In genomic region chr16:57166951-57167350, GRCh38 we compare ENCODE assay signal across 13 cellular contexts. TPM values are rescaled to one million over a fixed set of nuclear protein-coding genes. Genes with fewer than 3 reads are reported as not detected.
A peak's percentile ranks its signal among the peaks of the same experiment; 100 is the strongest.
DNase-seq lines count a peak whose midpoint lies in the region; ATAC-seq, FAIRE-seq and TF ChIP-seq lines count a peak whose summit lies in the region.
"Had no signal": no experiment of that assay in that cellular context is flagged by ENCODE, and none has a peak within 500 bp of the region (broad histone marks: within the 10 kb centered on the region; RNA-seq: fewer than 3 reads in every experiment).

No MANE protein-coding gene starts in this region.

- intact Hi-C loops in right lobe of liver (cut with DNase I): loop anchor here in 1 of 2 donors (10.0 kb wide), 1 partner anchor 82 kb away; no protein-coding TSS in a partner anchor
- intact Hi-C loops in HepG2 (cut with micrococcal nuclease; ENCODE audit: unreplicated experiment): no loop called here
- intact Hi-C loops in lower lobe of right lung (cut with DNase I): loop anchor here (10.0 kb wide), 1 partner anchor 82 kb away; no protein-coding TSS in a partner anchor
- intact Hi-C loops in vagina (cut with DNase I): loop anchor here (5.0 kb wide), 1 partner anchor 75 kb away; the partner anchor contains the start of gene CPNE2

- H3K4me2 ChIP-seq in HepG2 (ENCODE audit: low read depth, low read length): no peak overlapping the region

- POLR2A ChIA-PET in HepG2 (lab: Yijun Ruan, JAX) (no interaction called here), RWPE1 (lab: Yijun Ruan, JAX; ENCODE audit: low non-redundant PET) (no interaction called here)

- DNase-seq in right lobe of liver (no peak), HepG2 (ENCODE audit: low spot score) (no peak), epithelial cell of prostate (ENCODE audit: low read depth, low spot score) (peak; percentile 70), lower lobe of right lung (peak; percentile 66), vagina (ENCODE audit: extremely low spot score in 2 of 2) (no peak), RWPE1 (ENCODE audit: low spot score) (no peak), DMS 273 (lab: John Stamatoyannopoulos, UW; ENCODE audit: unreplicated experiment) (no peak), GDM1 (lab: John Stamatoyannopoulos, UW) (no peak)
- DNase-seq: stimulated activated CD4-positive, alpha-beta T cell treated with anti-CD3 and anti-CD28 coated beads, Interleukin-4, amount 100 ng/mL, for 1 hour; T1000; tibial artery had no signal

- TF ChIP-seq POLR2A in right lobe of liver (IDR thresholded peaks at IDR 0.05) (no peak), HepG2 (IDR thresholded peaks at IDR 0.05; ENCODE audit: insufficient read depth in 1 of 2, low read depth in 2 of 2, low read length in 2 of 2) (no peak), vagina (IDR thresholded peaks at IDR 0.05) (no peak)

- ATAC-seq in right lobe of liver: peak; percentile 51 to 68 (median 62)
- ATAC-seq in HepG2: no peak
- ATAC-seq in lower lobe of right lung: peak; percentile 95 to 97

- H3K27ac ChIP-seq in right lobe of liver (no peak overlapping the region), HepG2 (ENCODE audit: extremely low read length, insufficient read depth, low read length) (no peak overlapping the region), epithelial cell of prostate (peak overlapping the region; percentile 33), lower lobe of right lung (peak overlapping the region; percentile 72), vagina (peak overlapping the region; percentile 21), RWPE1 (no peak overlapping the region)
- H3K27ac ChIP-seq: coronary artery, tibial artery had no signal

- no peak for TF ChIP-seq RAD21 in HepG2 (CRISPR knock-in tag; IDR thresholded peaks at IDR 0.05)

- peaks cover 0 to 17% (median 5%) of the 10 kb centered on the region in 4 donors for H3K4me1 ChIP-seq in right lobe of liver
- H3K4me1 ChIP-seq in HepG2 (ENCODE audit: insufficient read depth, low read length): no peaks in the 10 kb centered on the region
- peaks cover 30% of the 10 kb centered on the region for H3K4me1 ChIP-seq in lower lobe of right lung
- H3K4me1 ChIP-seq in vagina: peaks cover 21% of the 10 kb centered on the region
- H3K4me1 ChIP-seq: tibial artery had no signal

- no peak overlapping the region for H3K4me3 ChIP-seq in right lobe of liver
- no peak overlapping the region for H3K4me3 ChIP-seq in HepG2 (replicated peaks in 1 of 3; ENCODE audit: insufficient read depth in 1 of 3, low read depth in 2 of 3, low read length in 3 of 3)
- no peak overlapping the region for H3K4me3 ChIP-seq in lower lobe of right lung
- no peak overlapping the region for H3K4me3 ChIP-seq in vagina
- H3K4me3 ChIP-seq: coronary artery, tibial artery had no signal

- 50% methylated on average over 7 of the region's 7 CpGs for WGBS in right lobe of liver (ENCODE audit: insufficient coverage, low coverage, low lambda C conversion rate, missing lambda C conversion rate)
- WGBS in HepG2 (ENCODE audit: low lambda C conversion rate): over 99% methylated on average over 7 of the region's 7 CpGs

- no TSS peak for BruUV-seq in HepG2 (replicated peaks; lab: Mats Ljungman, UMichigan)

- H3K27me3 ChIP-seq in right lobe of liver (no peaks in the 10 kb centered on the region), HepG2 (ENCODE audit: control insufficient read depth in 1 of 2, insufficient read depth in 2 of 2, low read length in 2 of 2) (no peaks in the 10 kb centered on the region), lower lobe of right lung (ENCODE audit: low read depth) (no peaks in the 10 kb centered on the region), vagina (no peaks in the 10 kb centered on the region)
- H3K27me3 ChIP-seq: tibial artery had no signal

- no peaks in the 10 kb centered on the region for H3K79me2 ChIP-seq in HepG2 (ENCODE audit: insufficient read depth, low read length)

- in situ Hi-C loops in HepG2 (cut with HindIII; ENCODE audit: extremely low pct_ligation_motif_present, low pct_unique_long_range_greater_than_20kb): loop anchor here (5.0 kb wide), 1 partner anchor 75 kb away; the partner anchor contains the start of gene CPNE2

- CTCF ChIA-PET in HepG2 (lab: Yijun Ruan, JAX; ENCODE audit: low intra/inter-chr PET ratio, low total read pairs): interaction anchor here (1.6 to 2.4 kb wide), 2 partner anchors 83 to 202 kb away, joined by 4 to 16 read pairs; no protein-coding TSS in a partner anchor
- CTCF ChIA-PET in RWPE1 (lab: Yijun Ruan, JAX): interaction anchor here (0.6 to 0.7 kb wide), 2 partner anchors 12 to 65 kb away, joined by 3 to 4 read pairs; no protein-coding TSS in a partner anchor

- no peaks in the 10 kb centered on the region for H4K20me1 ChIP-seq in HepG2 (ENCODE audit: insufficient read depth, low read length)

- no peak for TF ChIP-seq CTCF in right lobe of liver (IDR thresholded peaks at IDR 0.05)
- no peak for TF ChIP-seq CTCF in HepG2 (CRISPR knock-in tag; IDR thresholded peaks at IDR 0.05)
- no peak for TF ChIP-seq CTCF in lower lobe of right lung (IDR thresholded peaks at IDR 0.05)
- TF ChIP-seq CTCF in vagina (IDR thresholded peaks at IDR 0.05): no peak
- no peak for TF ChIP-seq CTCF in RWPE1 (conservative IDR thresholded peaks at IDR 0.05; ENCODE audit: low read depth)

- no peak for FAIRE-seq in HepG2 (lab: Jason Lieb, UNC)
- FAIRE-seq: G401.6 had no signal

- no peak overlapping the region for H3K9ac ChIP-seq in HepG2 (ENCODE audit: insufficient read depth, low read depth, low read length)

- H2AFZ ChIP-seq in HepG2 (ENCODE audit: low read length): no peak overlapping the region

- H3K9me3 ChIP-seq in right lobe of liver: no peaks in the 10 kb centered on the region
- no peaks in the 10 kb centered on the region for H3K9me3 ChIP-seq in HepG2 (ENCODE audit: low read length)
- no peaks in the 10 kb centered on the region for H3K9me3 ChIP-seq in lower lobe of right lung
- H3K9me3 ChIP-seq in vagina: no peaks in the 10 kb centered on the region
- H3K9me3 ChIP-seq: tibial artery had no signal

- H3K36me3 ChIP-seq in right lobe of liver: peaks cover 0 to 46% (median 8%) of the 10 kb centered on the region in 4 donors
- peaks cover 21 to 60% of the 10 kb centered on the region in 2 experiments for H3K36me3 ChIP-seq in HepG2 (replicated peaks in 1 of 2; ENCODE audit: control insufficient read depth in 1 of 2, insufficient read depth in 2 of 2, low read length in 2 of 2)
- peaks cover 83% of the 10 kb centered on the region for H3K36me3 ChIP-seq in lower lobe of right lung
- peaks cover 0 to 73% of the 10 kb centered on the region in 2 donors for H3K36me3 ChIP-seq in vagina

- TF ChIP-seq EP300 in HepG2 (IDR thresholded peaks at IDR 0.05; ENCODE audit: low read depth in 2 of 2, low read length in 2 of 2): no peak
- no peak for TF ChIP-seq EP300 in HepG2 (CRISPR knock-in tag; IDR thresholded peaks at IDR 0.05; ENCODE audit: borderline replicate concordance)

RNA-seq across cellular contexts. Expression of gene PSME3IP1, which starts 18.9 kb away (rescaled TPM):
- total RNA-seq in right lobe of liver: 10 to 100 TPM; 26.2 to 61.8 (median 34.5) TPM
- total RNA-seq in HepG2 (2016; rRNA removed; fragmentation: Illumina TruSeq; extraction: Trizol): 99.8 and 104 TPM in 2 replicates
- 81.0 and 93.2 TPM in 2 replicates for total RNA-seq in HepG2 (2016; cell fraction: cytosol; rRNA removed; fragmentation: Illumina TruSeq; extraction: Trizol; ENCODE audit: low read depth)
- total RNA-seq in HepG2 (2016; cell fraction: insoluble cytoplasmic fraction; rRNA removed; fragmentation: Illumina TruSeq; extraction: Trizol): 98.8 and 104 TPM in 2 replicates
- 49.2 and 54.2 TPM in 2 replicates for total RNA-seq in HepG2 (2016; cell fraction: membrane; rRNA removed; fragmentation: Illumina TruSeq; extraction: Trizol)
- 61.4 and 77.1 TPM in 2 replicates for total RNA-seq in HepG2 (2016; cell fraction: nucleus; rRNA removed; fragmentation: Illumina TruSeq; extraction: Trizol)
- 90.8 and 99.8 TPM in 2 replicates for polyA plus RNA-seq in HepG2 (2011; rRNA removed)
- 45.8 and 51.2 TPM in 2 replicates for polyA plus RNA-seq in HepG2 (2011; cell fraction: cytosol; rRNA removed)
- 207 and 252 TPM in 2 replicates for polyA plus RNA-seq in HepG2 (2011; cell fraction: nucleus; rRNA removed)
- 46.9 and 63.7 TPM in 2 replicates for polyA plus RNA-seq in HepG2 (2012)
- polyA plus RNA-seq in HepG2 (2016; cell fraction: cytosol; fragmentation: Illumina TruSeq; extraction: Trizol; ENCODE audit: low read depth): 14.9 and 16.8 TPM in 2 replicates
- 128 and 134 TPM in 2 replicates for polyA plus RNA-seq in HepG2 (2016; cell fraction: insoluble cytoplasmic fraction; fragmentation: Illumina TruSeq; extraction: Trizol; ENCODE audit: low read depth)
- 28.8 and 29.0 TPM in 2 replicates for polyA plus RNA-seq in HepG2 (2016; cell fraction: membrane; fragmentation: Illumina TruSeq; extraction: Trizol; ENCODE audit: low read depth)
- polyA plus RNA-seq in HepG2 (2016; cell fraction: nucleus; fragmentation: Illumina TruSeq; extraction: Trizol; ENCODE audit: insufficient read depth, low read depth): 203 and 213 TPM in 2 replicates
- 61.9 and 154 TPM in 2 replicates for polyA minus RNA-seq in HepG2 (2011; rRNA and poly(A)+ RNA removed; ENCODE audit: low replicate concordance)
- polyA minus RNA-seq in HepG2 (2011; cell fraction: cytosol; rRNA and poly(A)+ RNA removed): 17.3 and 23.9 TPM in 2 replicates
- 71.4 and 71.5 TPM in 2 replicates for polyA minus RNA-seq in HepG2 (2011; cell fraction: nucleus; rRNA and poly(A)+ RNA removed)
- 79.8 TPM for total RNA-seq in lower lobe of right lung
- total RNA-seq in vagina: 70.5 TPM

RNA-seq across cellular contexts. Expression of gene RSPRY1, which starts 19.2 kb away (rescaled TPM):
- total RNA-seq in right lobe of liver (10 to 100 TPM; 18.0 to 26.1 (median 22.9) TPM), HepG2 (2016; rRNA removed; fragmentation: Illumina TruSeq; extraction: Trizol) (51.7 and 53.4 TPM in 2 replicates), lower lobe of right lung (34.9 TPM), vagina (37.6 TPM)
- total RNA-seq in HepG2 (2016; cell fraction: cytosol; rRNA removed; fragmentation: Illumina TruSeq; extraction: Trizol; ENCODE audit: low read depth): 19.0 and 20.1 TPM in 2 replicates
- 53.8 and 54.3 TPM in 2 replicates for total RNA-seq in HepG2 (2016; cell fraction: insoluble cytoplasmic fraction; rRNA removed; fragmentation: Illumina TruSeq; extraction: Trizol)
- total RNA-seq in HepG2 (2016; cell fraction: membrane; rRNA removed; fragmentation: Illumina TruSeq; extraction: Trizol): 36.2 and 36.7 TPM in 2 replicates
- 57.5 and 60.4 TPM in 2 replicates for total RNA-seq in HepG2 (2016; cell fraction: nucleus; rRNA removed; fragmentation: Illumina TruSeq; extraction: Trizol)
- polyA plus RNA-seq in HepG2 (2011; rRNA removed): 47.9 and 61.0 TPM in 2 replicates
- 26.9 and 41.0 TPM in 2 replicates for polyA plus RNA-seq in HepG2 (2011; cell fraction: cytosol; rRNA removed)
- polyA plus RNA-seq in HepG2 (2011; cell fraction: nucleus; rRNA removed): 39.4 and 42.0 TPM in 2 replicates
- 27.1 and 34.3 TPM in 2 replicates for polyA plus RNA-seq in HepG2 (2012)
- 3.4 and 3.7 TPM in 2 replicates for polyA plus RNA-seq in HepG2 (2016; cell fraction: cytosol; fragmentation: Illumina TruSeq; extraction: Trizol; ENCODE audit: low read depth)
- 43.2 and 52.1 TPM in 2 replicates for polyA plus RNA-seq in HepG2 (2016; cell fraction: insoluble cytoplasmic fraction; fragmentation: Illumina TruSeq; extraction: Trizol; ENCODE audit: low read depth)
- polyA plus RNA-seq in HepG2 (2016; cell fraction: membrane; fragmentation: Illumina TruSeq; extraction: Trizol; ENCODE audit: low read depth): 13.3 and 17.1 TPM in 2 replicates
- 51.5 and 57.9 TPM in 2 replicates for polyA plus RNA-seq in HepG2 (2016; cell fraction: nucleus; fragmentation: Illumina TruSeq; extraction: Trizol; ENCODE audit: insufficient read depth, low read depth)
- 45.2 and 96.4 TPM in 2 replicates for polyA minus RNA-seq in HepG2 (2011; rRNA and poly(A)+ RNA removed; ENCODE audit: low replicate concordance)
- polyA minus RNA-seq in HepG2 (2011; cell fraction: cytosol; rRNA and poly(A)+ RNA removed): 68.9 and 72.7 TPM in 2 replicates
- polyA minus RNA-seq in HepG2 (2011; cell fraction: nucleus; rRNA and poly(A)+ RNA removed): 128 and 149 TPM in 2 replicates

Comparison
In these comparisons a context has a peak if more than half of its experiments do, and no peak if none do; other contexts are left out.
1. DNase-seq: peak in epithelial cell of prostate (single experiment) and lower lobe of right lung (single experiment); none in right lobe of liver (0 of 3), HepG2 (single experiment), vagina (0 of 2), RWPE1 (single experiment), DMS 273 (single experiment) and GDM1 (single experiment).
2. H3K27ac ChIP-seq: peak in epithelial cell of prostate (single experiment), lower lobe of right lung (single experiment) and vagina (single experiment); none in right lobe of liver (0 of 3), HepG2 (single experiment) and RWPE1 (single experiment).